In the genomic region with DNA sequence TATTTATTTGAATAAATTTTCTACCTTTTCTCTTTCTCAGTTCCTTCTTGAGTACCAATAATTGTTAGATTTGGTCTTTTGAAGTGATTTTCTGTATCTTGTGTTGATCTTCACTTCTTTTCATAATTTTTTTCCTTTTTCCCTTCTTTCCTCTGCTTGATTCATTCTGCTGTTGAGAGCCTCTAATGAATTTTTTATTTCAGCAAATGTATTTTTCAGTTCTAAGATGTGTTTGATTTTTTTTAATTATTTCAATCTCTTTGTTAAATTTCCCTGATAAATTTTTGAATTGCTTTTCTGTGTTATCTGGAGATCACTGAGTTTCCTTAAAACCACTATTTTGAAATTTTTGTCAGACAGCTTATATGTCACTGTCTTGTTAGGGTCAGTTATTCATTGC, we compare ENCODE assay signal across 27 cellular contexts.
"Had no signal": no experiment of that assay in that cellular context is flagged by ENCODE, and none has a peak within 500 bp of the region (broad histone marks: within the 10 kb centered on the region; RNA-seq: fewer than 3 reads in every experiment).

No MANE protein-coding gene starts in this region.

- ATAC-seq: stimulated activated effector memory CD8-positive, alpha-beta T cell treated with anti-CD3 and anti-CD28 coated beads, Interleukin-12 subunit alpha, Interleukin-12 subunit beta, amount 100 ng/mL, for 72 hours; stimulated activated memory B cell treated with anti-CD40 and anti-IgM and Interleukin-4, amounts not matched to agents 10 μg/mL and 1 μg/mL and 100 μg/mL, for 72 hours; stimulated activated naive B cell treated with anti-CD40 and anti-IgM and Interleukin-4, amounts not matched to agents 10 μg/mL and 1 μg/mL and 100 μg/mL, for 72 hours; stimulated activated naive CD8-positive, alpha-beta T cell treated with anti-CD3 and anti-CD28 coated beads, Interleukin-15, amount 100 ng/mL, for 72 hours; stimulated activated naive CD8-positive, alpha-beta T cell treated with anti-CD3 and anti-CD28 coated beads, Interleukin-15, Interleukin-2, amounts not matched to agents 100 U/mL and 50 U/mL, for 24 hours; upper lobe of right lung had no signal

- H3K4me3 ChIP-seq: stomach, suprapubic skin, testis, thoracic aorta, thyroid gland, tibial artery, tibial nerve, transverse colon, upper lobe of left lung, upper lobe of right lung, uterus, vagina had no signal

- DNase-seq: stimulated activated CD4-positive, alpha-beta T cell treated with anti-CD3 and anti-CD28 coated beads, Interleukin-2, amount 100 ng/mL, for 48 hours; stimulated activated CD4-positive, alpha-beta T cell treated with anti-CD3 and anti-CD28 coated beads, Interleukin-4, amount 100 ng/mL, for 1 hour; stimulated activated CD4-positive, alpha-beta T cell treated with anti-CD3 and anti-CD28 coated beads, Interleukin-4, amount 100 ng/mL, for 24 hours; stimulated activated CD4-positive, alpha-beta T cell treated with anti-CD3 and anti-CD28 coated beads, Interleukin-4, amount 100 ng/mL, for 4 hours; stimulated activated CD8-positive, alpha-beta memory T cell treated with anti-CD3 and anti-CD28 coated beads, Interleukin-4, amount 100 ng/mL, for 48 hours; stimulated activated naive B cell treated with anti-CD40 and anti-IgM and Interleukin-4, amounts not matched to agents 10 μg/mL and 1 μg/mL and 100 μg/mL, for 72 hours; stimulated activated naive CD4-positive, alpha-beta T cell; stimulated activated naive CD4-positive, alpha-beta T cell treated with Interleukin-2 at 50 U/mL for 16 hours; stimulated activated naive CD8-positive, alpha-beta T cell treated with anti-CD3 and anti-CD28 coated beads, Interleukin-15, amount 100 ng/mL, for 72 hours; stimulated activated naive CD8-positive, alpha-beta T cell treated with anti-CD3 and anti-CD28 coated beads, Interleukin-15, Interleukin-2, amounts not matched to agents 100 U/mL and 50 U/mL, for 24 hours; stomach; substantia nigra; testis; thyroid gland; tibial artery; transverse colon; trophoblast cell; upper lobe of left lung; upper lobe of right lung; uterus had no signal

- H3K9me3 ChIP-seq: testis, thyroid gland had no signal

- H3K36me3 ChIP-seq: stomach, suprapubic skin, thoracic aorta, thyroid gland, tibial nerve, transverse colon, upper lobe of left lung, upper lobe of right lung, uterus, vagina had no signal

- H3K27me3 ChIP-seq: stomach, suprapubic skin, testis, thyroid gland, tibial artery, tibial nerve, transverse colon, upper lobe of left lung, upper lobe of right lung, uterus, vagina had no signal

- FAIRE-seq: urothelium cell line had no signal

- H3K27ac ChIP-seq: stomach, suprapubic skin, testis, thoracic aorta, thyroid gland, tibial artery, tibial nerve, transverse colon, upper lobe of left lung, upper lobe of right lung, uterus, vagina had no signal

- H3K4me1 ChIP-seq: stomach, suprapubic skin, testis, tibial nerve, transverse colon, upper lobe of left lung, upper lobe of right lung, uterus, vagina had no signal
